ENCODE assay signal across 18 cellular contexts in genomic region chr7:22143496-22143895, GRCh38.
"Had no signal": no experiment of that assay in that cellular context is flagged by ENCODE, and none has a peak within 500 bp of the region (broad histone marks: within the 10 kb centered on the region; RNA-seq: fewer than 3 reads in every experiment).

No MANE protein-coding gene starts in this region.

- H3K4me3 Mint-ChIP-seq: activated CD4-positive, alpha-beta T cell treated with anti-CD3 and anti-CD28 coated beads, Interleukin-2, amount 10 ng/mL, durations not matched to agents 7 days and 5 days; activated CD8-positive, alpha-beta T cell treated with anti-CD3 and anti-CD28 coated beads, Interleukin-2, amount 10 ng/mL, durations not matched to agents 7 days and 5 days; activated T-cell treated with anti-CD3 and anti-CD28 coated beads, Interleukin-2, amount 50 U/mL, for 24 hours; naive B cell; T-helper 2 cell treated with Interferon-gamma antibody and Interleukin-4, amounts not matched to agents 5 μg/mL and 100 μg/mL, for 36 hours had no signal

- H3K9me3 ChIP-seq: body of pancreas, mucosa of descending colon, pancreas, spleen, tibial artery had no signal

- H3K27ac ChIP-seq: body of pancreas, pancreas, tibial artery had no signal

- H3K4me3 ChIP-seq: body of pancreas, mucosa of descending colon, pancreas, spleen, tibial artery had no signal

- H3K27me3 ChIP-seq: body of pancreas, pancreas, spleen, tibial artery had no signal

- ATAC-seq: activated CD8-positive, alpha-beta T cell treated with anti-CD3 and anti-CD28 coated beads, Interleukin-2, amount 10 ng/mL, durations not matched to agents 7 days and 5 days; body of pancreas; left ventricle myocardium superior; mucosa of descending colon; pancreas had no signal

- DNase-seq: activated CD4-positive, alpha-beta T cell treated with anti-CD3 and anti-CD28 coated beads, Interleukin-2, amount 10 ng/mL, durations not matched to agents 7 days and 5 days; activated CD4-positive, CD25-positive, alpha-beta regulatory T cell; activated CD8-positive, alpha-beta T cell treated with anti-CD3 and anti-CD28 coated beads, Interleukin-2, amount 10 ng/mL, durations not matched to agents 7 days and 5 days; activated naive CD4-positive, alpha-beta T cell treated with Interleukin-2 at 50 U/mL for 16 hours; activated T-cell treated with anti-CD3 and anti-CD28 coated beads, Interleukin-2, amount 50 U/mL, for 24 hours; body of pancreas; kidney; left ventricle myocardium superior; mucosa of descending colon; naive B cell; pancreas; retina; spleen; stimulated activated CD8-positive, alpha-beta memory T cell treated with anti-CD3 and anti-CD28 coated beads, Interleukin-4, amount 100 ng/mL, for 48 hours; stimulated activated naive CD4-positive, alpha-beta T cell; tibial artery had no signal

- H3K9me3 Mint-ChIP-seq: activated CD4-positive, alpha-beta T cell treated with anti-CD3 and anti-CD28 coated beads, Interleukin-2, amount 10 ng/mL, durations not matched to agents 7 days and 5 days; activated T-cell treated with anti-CD3 and anti-CD28 coated beads, Interleukin-2, amount 50 U/mL, for 24 hours; activated T-helper 2 cell treated with anti-CD3 and anti-CD28 coated beads, Interferon-gamma antibody, Interleukin-2, Interleukin-4, amounts not matched to agents 10 μg/mL and 5 μg/mL and 100 μg/mL, durations not matched to agents 14 hours and 24 hours and 36 hours; naive B cell; T-helper 2 cell treated with Interferon-gamma antibody and Interleukin-4, amounts not matched to agents 5 μg/mL and 100 μg/mL, for 36 hours had no signal

- H3K27me3 Mint-ChIP-seq: naive B cell had no signal

- H3K27ac Mint-ChIP-seq: activated CD4-positive, alpha-beta T cell treated with anti-CD3 and anti-CD28 coated beads, Interleukin-2, amount 10 ng/mL, durations not matched to agents 7 days and 5 days; activated CD8-positive, alpha-beta T cell treated with anti-CD3 and anti-CD28 coated beads, Interleukin-2, amount 10 ng/mL, durations not matched to agents 7 days and 5 days; activated T-cell treated with anti-CD3 and anti-CD28 coated beads, Interleukin-2, amount 50 U/mL, for 24 hours; activated T-helper 2 cell treated with anti-CD3 and anti-CD28 coated beads, Interferon-gamma antibody, Interleukin-2, Interleukin-4, amounts not matched to agents 10 μg/mL and 5 μg/mL and 100 μg/mL, durations not matched to agents 14 hours and 24 hours and 36 hours; naive B cell; T-helper 2 cell treated with Interferon-gamma antibody and Interleukin-4, amounts not matched to agents 5 μg/mL and 100 μg/mL, for 36 hours had no signal
